In the genomic region with DNA sequence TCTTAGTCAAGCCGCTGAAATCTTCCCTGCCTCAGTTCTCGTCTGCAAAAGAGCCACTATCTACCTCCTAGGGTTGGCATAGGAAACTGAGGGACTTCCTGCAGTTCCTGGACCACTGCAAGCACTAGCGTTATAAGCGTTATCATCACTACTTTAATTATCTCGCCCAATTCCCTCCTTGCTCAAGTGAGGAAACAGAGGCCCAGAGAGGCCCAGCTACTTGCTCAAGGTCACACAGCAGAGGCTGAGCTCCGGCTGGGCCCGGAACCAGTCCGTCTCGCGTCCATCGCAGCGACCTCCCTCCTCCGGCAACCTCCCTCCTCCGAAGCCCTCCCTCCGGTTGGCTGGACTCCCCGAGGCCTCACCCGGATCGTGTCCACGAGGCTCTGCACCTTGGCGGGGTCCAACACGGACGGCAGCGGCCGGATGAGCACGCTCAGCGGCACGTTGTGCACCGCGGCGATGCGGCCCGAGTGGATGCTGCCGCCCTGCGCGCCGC, we compare ENCODE assay signal across 8 cellular contexts. TPM values are rescaled to one million over a fixed set of nuclear protein-coding genes. Genes with fewer than 3 reads are reported as not detected.
DNase-seq lines count a peak whose midpoint lies in the region; ATAC-seq, FAIRE-seq and TF ChIP-seq lines count a peak whose summit lies in the region.

No MANE protein-coding gene starts in this region.

- H3K27ac Mint-ChIP-seq in natural killer cell treated with Interleukin-12 subunit alpha and Interleukin-12 subunit beta and Interleukin-15 and Interleukin-18, amount 100 ng/mL, for 72 hours: peak overlapping the region; percentile 71 to 88

- peaks cover 26% of the 10 kb centered on the region for H3K79me2 ChIP-seq in endothelial cell of umbilical vein (ENCODE audit: control insufficient read depth, insufficient read depth, low read length)

- H3K4me3 Mint-ChIP-seq in natural killer cell treated with Interleukin-12 subunit alpha and Interleukin-12 subunit beta and Interleukin-15 and Interleukin-18, amount 100 ng/mL, for 72 hours: peak overlapping the region; percentile 92

- intact Hi-C loops in endothelial cell of umbilical vein (cut with micrococcal nuclease): loop anchor here (1.0 to 2.0 kb wide), 2 partner anchors 110 to 181 kb away; partner anchors contain the start of genes CSNK2A1 and FAM110A

- H3K4me1 Mint-ChIP-seq in natural killer cell treated with Interleukin-12 subunit alpha and Interleukin-12 subunit beta and Interleukin-15 and Interleukin-18, amount 100 ng/mL, for 72 hours (ENCODE audit: low read depth in 2 of 2): peaks cover 31 to 34% of the 10 kb centered on the region in 2 donors

- no peaks in the 10 kb centered on the region for H3K9me3 Mint-ChIP-seq in natural killer cell treated with Interleukin-12 subunit alpha and Interleukin-12 subunit beta and Interleukin-15 and Interleukin-18, amount 100 ng/mL, for 72 hours

- H3K9me3 ChIP-seq in SJSA1 (replicated peaks) (peaks cover 6% of the 10 kb centered on the region; the same call in 1 of the 2 replicates), endothelial cell of umbilical vein (replicated peaks; ENCODE audit: control insufficient read depth, insufficient read depth, low read length) (no peaks in the 10 kb centered on the region)

- peaks cover 4 to 8% of the 10 kb centered on the region in 2 donors for H3K27me3 Mint-ChIP-seq in natural killer cell treated with Interleukin-12 subunit alpha and Interleukin-12 subunit beta and Interleukin-15 and Interleukin-18, amount 100 ng/mL, for 72 hours

- H2AFZ ChIP-seq in endothelial cell of umbilical vein (ENCODE audit: low read depth, low read length): peak overlapping the region; percentile 30

- H3K9me1 ChIP-seq in endothelial cell of umbilical vein (replicated peaks; ENCODE audit: control insufficient read depth, extremely low read depth, insufficient read depth, low read length): no peaks in the 10 kb centered on the region

- peaks cover 16% of the 10 kb centered on the region for H3K4me1 ChIP-seq in SJSA1 (replicated peaks)
- H3K4me1 ChIP-seq in endothelial cell of umbilical vein (ENCODE audit: control insufficient read depth, extremely low read depth, insufficient read depth, low read length): peaks cover 15% of the 10 kb centered on the region

- H3K4me3 ChIP-seq in BJ (ENCODE audit: low read depth, low read length) (peak overlapping the region; percentile 69), SJSA1 (peak overlapping the region; percentile 96), endothelial cell of umbilical vein (replicated peaks in 1 of 3; ENCODE audit: insufficient read depth in 1 of 3, low read depth in 1 of 3, low read length in 3 of 3) (peak overlapping the region; percentile 71 to 77 (median 72))

- peak overlapping the region; percentile 76 for H3K9ac ChIP-seq in endothelial cell of umbilical vein (replicated peaks; ENCODE audit: extremely low read depth, insufficient read depth, low read length)

- H3K36me3 ChIP-seq in BJ (ENCODE audit: control insufficient read depth, insufficient read depth, low read length): peaks cover 19% of the 10 kb centered on the region
- H3K36me3 ChIP-seq in SJSA1: peaks cover 33% of the 10 kb centered on the region
- H3K36me3 ChIP-seq in endothelial cell of umbilical vein (ENCODE audit: control insufficient read depth in 2 of 2, extremely low read depth in 1 of 2, insufficient read depth in 2 of 2, low read length in 2 of 2): peaks cover 3 to 11% of the 10 kb centered on the region in 2 experiments

- H3K27ac ChIP-seq in SJSA1 (peak overlapping the region; percentile 99), endothelial cell of umbilical vein (ENCODE audit: insufficient read depth, low read depth, low read length) (peak overlapping the region; percentile 65)

- no TSS peak for BruUV-seq in endothelial cell of umbilical vein (replicated peaks; lab: Mats Ljungman, UMichigan)

- CTCF ChIA-PET in BJ (lab: Yijun Ruan, JAX) (interaction anchor here (0.6 to 2.3 kb wide), 5 partner anchors 9 to 86 kb away, joined by 3 to 17 read pairs (median 3); no protein-coding TSS in a partner anchor), endothelial cell of umbilical vein (lab: Charles Lee) (interaction anchor here (1.3 to 3.1 kb wide), 2 partner anchors 15 to 27 kb away, joined by 3 to 23 read pairs; no protein-coding TSS in a partner anchor)

- DNase-seq in BJ (ENCODE audit: low read depth) (no peak), SJSA1 (ENCODE audit: low read depth in 1 of 2, low spot score in 2 of 2) (peak; percentile 34 to 64), endothelial cell of umbilical vein (ENCODE audit: low read depth, low spot score) (peak; percentile 35)
- DNase-seq in natural killer cell treated with Interleukin-12 subunit alpha and Interleukin-12 subunit beta and Interleukin-15 and Interleukin-18, amount 100 ng/mL, for 72 hours (ENCODE audit: low spot score): peak; percentile 66

- H4K20me1 ChIP-seq in endothelial cell of umbilical vein (replicated peaks; ENCODE audit: control insufficient read depth, extremely low read depth, insufficient read depth, low read length): no peaks in the 10 kb centered on the region

- FAIRE-seq in endothelial cell of umbilical vein (lab: Jason Lieb, UNC): peak; percentile 77

- H3K36me3 Mint-ChIP-seq in natural killer cell treated with Interleukin-12 subunit alpha and Interleukin-12 subunit beta and Interleukin-15 and Interleukin-18, amount 100 ng/mL, for 72 hours: no peaks in the 10 kb centered on the region

- POLR2A ChIA-PET in BJ (lab: Charles Lee) (interaction anchor here (0.6 kb wide), 1 partner anchor 614 kb away, joined by 4 read pairs; no protein-coding TSS in a partner anchor), endothelial cell of umbilical vein (lab: Charles Lee) (no interaction called here)

- peak overlapping the region; percentile 75 for H3K4me2 ChIP-seq in endothelial cell of umbilical vein (ENCODE audit: insufficient read depth, low read length)

- ATAC-seq in GM21717 (IDR thresholded peaks at IDR 0.05; ENCODE audit: unreplicated experiment) (peak; percentile 26), HG02840 (IDR thresholded peaks at IDR 0.05; ENCODE audit: low FRiP score, unreplicated experiment) (no peak), HG03159 (IDR thresholded peaks at IDR 0.05; ENCODE audit: unreplicated experiment) (no peak), HG03457 (IDR thresholded peaks at IDR 0.05; ENCODE audit: unreplicated experiment) (no peak)
- ATAC-seq in natural killer cell treated with Interleukin-12 subunit alpha and Interleukin-12 subunit beta and Interleukin-15 and Interleukin-18, amount 100 ng/mL, for 72 hours: peak in 1 of 2 donors; percentile 56

- TF ChIP-seq CTCF in BJ (IDR thresholded peaks at IDR 0.05; ENCODE audit: insufficient read depth, low read depth, low read length) (no peak), endothelial cell of umbilical vein (IDR thresholded peaks at IDR 0.05; ENCODE audit: extremely low read depth in 1 of 2, insufficient read depth in 1 of 2, low read depth in 1 of 2, low read length in 2 of 2) (no peak)

- TF ChIP-seq POLR2A in endothelial cell of umbilical vein (IDR thresholded peaks at IDR 0.05; ENCODE audit: low read depth, low read length): no peak

- dilution Hi-C loops in endothelial cell of umbilical vein (cut with MboI; ENCODE audit: extremely low pct_ligation_motif_present, low sequenced_read_pairs): no loop called here

- H3K27me3 ChIP-seq in BJ (ENCODE audit: control insufficient read depth, insufficient read depth, low read length) (no peaks in the 10 kb centered on the region), SJSA1 (replicated peaks) (no peaks in the 10 kb centered on the region; the same call in 1 of the 2 replicates), endothelial cell of umbilical vein (ENCODE audit: control insufficient read depth in 2 of 2, insufficient read depth in 2 of 2, low read length in 2 of 2) (peaks cover 6 to 8% of the 10 kb centered on the region in 2 experiments)

RNA-seq across cellular contexts. Expression of gene SRXN1, which starts 0.3 kb away (rescaled TPM):
- 50.9 and 54.8 TPM in 2 replicates for polyA plus RNA-seq in BJ (2011; rRNA removed)
- 31.0 and 40.9 TPM in 2 replicates for polyA minus RNA-seq in BJ (2011; rRNA and poly(A)+ RNA removed)
- 51.8 and 54.7 TPM in 2 replicates for total RNA-seq in SJSA1 (2014; rRNA removed; shearing (Covaris generic))
- 24.9 and 29.7 TPM in 2 replicates for total RNA-seq in endothelial cell of umbilical vein
- 18.0 and 19.3 TPM in 2 replicates for polyA plus RNA-seq in endothelial cell of umbilical vein
- 20.8 and 21.7 TPM in 2 replicates for polyA plus RNA-seq in endothelial cell of umbilical vein (2011; cell fraction: cytosol; rRNA removed)
- 8.2 and 9.3 TPM in 2 replicates for polyA plus RNA-seq in endothelial cell of umbilical vein (2011; cell fraction: nucleus; rRNA removed)
- 44.6 and 56.4 TPM in 2 replicates for polyA plus RNA-seq in endothelial cell of umbilical vein (2012)
- polyA minus RNA-seq in endothelial cell of umbilical vein: 16.3 and 22.6 TPM in 2 replicates
- 19.0 TPM for polyA minus RNA-seq in endothelial cell of umbilical vein (2011; cell fraction: cytosol; rRNA and poly(A)+ RNA removed)
- polyA minus RNA-seq in endothelial cell of umbilical vein (2011; cell fraction: nucleus; rRNA and poly(A)+ RNA removed): 4.6 and 5.5 TPM in 2 replicates
- total RNA-seq in natural killer cell treated with Interleukin-12 subunit alpha and Interleukin-12 subunit beta and Interleukin-15 and Interleukin-18, amount 100 ng/mL, for 72 hours: 10 to 100 TPM; 19.4 to 30.2 TPM

RNA-seq across cellular contexts. Expression of gene SCRT2, which starts 22.9 kb away (rescaled TPM):
- not detected in 2 replicates for polyA plus RNA-seq in BJ (2011; rRNA removed)
- polyA minus RNA-seq in BJ (2011; rRNA and poly(A)+ RNA removed): not detected in 2 replicates
- not detected in 2 replicates for total RNA-seq in SJSA1 (2014; rRNA removed; shearing (Covaris generic))
- total RNA-seq in endothelial cell of umbilical vein: not detected in 2 replicates
- polyA plus RNA-seq in endothelial cell of umbilical vein: not detected in 2 replicates
- not detected in 2 replicates for polyA plus RNA-seq in endothelial cell of umbilical vein (2011; cell fraction: cytosol; rRNA removed)
- polyA plus RNA-seq in endothelial cell of umbilical vein (2011; cell fraction: nucleus; rRNA removed): not detected in 2 replicates
- polyA plus RNA-seq in endothelial cell of umbilical vein (2012): not detected in 2 replicates
- polyA minus RNA-seq in endothelial cell of umbilical vein: not detected in 2 replicates
- polyA minus RNA-seq in endothelial cell of umbilical vein (2011; cell fraction: cytosol; rRNA and poly(A)+ RNA removed): not detected
- polyA minus RNA-seq in endothelial cell of umbilical vein (2011; cell fraction: nucleus; rRNA and poly(A)+ RNA removed): not detected in 2 replicates
- not detected for total RNA-seq in natural killer cell treated with Interleukin-12 subunit alpha and Interleukin-12 subunit beta and Interleukin-15 and Interleukin-18, amount 100 ng/mL, for 72 hours

RNA-seq across cellular contexts. Expression of gene TCF15, which starts 42.6 kb away (rescaled TPM):
- polyA plus RNA-seq in BJ (2011; rRNA removed) (not detected in 2 replicates), endothelial cell of umbilical vein (0.07 and 0.13 TPM in 2 replicates)
- polyA minus RNA-seq in BJ (2011; rRNA and poly(A)+ RNA removed): not detected in 2 replicates
- not detected in 2 replicates for total RNA-seq in SJSA1 (2014; rRNA removed; shearing (Covaris generic))
- total RNA-seq in endothelial cell of umbilical vein: 1.3 TPM in 1 of 2 replicates, not detected in the other
- 0.09 and 0.11 TPM in 2 replicates for polyA plus RNA-seq in endothelial cell of umbilical vein (2011; cell fraction: cytosol; rRNA removed)
- 0.11 TPM in 1 of 2 replicates, not detected in the other for polyA plus RNA-seq in endothelial cell of umbilical vein (2011; cell fraction: nucleus; rRNA removed)
- polyA plus RNA-seq in endothelial cell of umbilical vein (2012): 0.88 and 1.9 TPM in 2 replicates
- not detected in 2 replicates for polyA minus RNA-seq in endothelial cell of umbilical vein
- polyA minus RNA-seq in endothelial cell of umbilical vein (2011; cell fraction: cytosol; rRNA and poly(A)+ RNA removed): not detected
- polyA minus RNA-seq in endothelial cell of umbilical vein (2011; cell fraction: nucleus; rRNA and poly(A)+ RNA removed): not detected in 2 replicates
- under 1 TPM in 1 of 2 donors, not detected in 1; 0.36 TPM for total RNA-seq in natural killer cell treated with Interleukin-12 subunit alpha and Interleukin-12 subunit beta and Interleukin-15 and Interleukin-18, amount 100 ng/mL, for 72 hours
